15 cellular contexts compared by ENCODE assay signal in the genomic region with DNA sequence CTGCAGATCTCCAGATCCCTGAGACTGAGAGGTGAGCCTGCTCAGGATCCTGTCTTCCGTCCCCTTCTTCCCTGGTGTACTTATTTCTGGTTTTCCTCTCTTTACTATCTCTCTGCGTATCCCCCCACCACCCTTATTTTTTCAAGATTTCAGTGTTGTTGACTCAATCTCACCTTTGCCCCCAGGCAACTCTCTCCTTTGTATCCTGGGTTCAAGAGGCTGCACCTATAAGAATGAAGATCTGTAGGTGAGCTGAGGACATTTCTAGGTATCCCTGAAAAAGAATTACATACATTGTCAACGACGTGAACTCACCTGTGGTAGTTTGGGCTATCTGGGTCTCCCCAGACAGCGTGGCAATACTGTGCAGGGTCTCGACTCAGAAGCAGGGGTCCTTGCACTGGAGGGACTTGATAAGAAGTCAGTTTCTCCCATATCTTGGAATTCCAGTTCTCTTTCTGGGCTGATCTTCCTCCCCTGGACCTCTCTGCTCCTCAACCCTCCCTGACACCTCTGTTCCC. TPM values are rescaled to one million over a fixed set of nuclear protein-coding genes. Genes with fewer than 3 reads are reported as not detected.
DNase-seq lines count a peak whose midpoint lies in the region; ATAC-seq and TF ChIP-seq lines count a peak whose summit lies in the region.
"Had no signal": no experiment of that assay in that cellular context is flagged by ENCODE, and none has a peak within 500 bp of the region (broad histone marks: within the 10 kb centered on the region; RNA-seq: fewer than 3 reads in every experiment).

No MANE protein-coding gene starts in this region.

- ATAC-seq in T-helper 17 cell: no peak
- ATAC-seq in HG02870 (IDR thresholded peaks at IDR 0.05; ENCODE audit: unreplicated experiment): no peak
- no peak for ATAC-seq in right cardiac atrium
- ATAC-seq: SK-N-SH treated with all-trans-retinoic acid at 6 μM for 48 hours had no signal

- H3K27me3 Mint-ChIP-seq in T-helper 17 cell (no peaks in the 10 kb centered on the region), endothelial cell (ENCODE audit: unreplicated experiment) (peaks cover 11% of the 10 kb centered on the region), progenitor cell of endocrine pancreas (peaks cover 14% of the 10 kb centered on the region)

- H3K27me3 ChIP-seq in right cardiac atrium (ENCODE audit: control insufficient read depth, insufficient read depth): no peaks in the 10 kb centered on the region

- peaks cover 1% of the 10 kb centered on the region for H3K4me1 ChIP-seq in right cardiac atrium (ENCODE audit: control insufficient read depth, insufficient read depth, low read length)

- intact Hi-C loops in right cardiac atrium (cut with DNase I): no loop called here

- H3K27ac Mint-ChIP-seq in T-helper 17 cell: no peak overlapping the region
- no peak overlapping the region for H3K27ac Mint-ChIP-seq in endothelial cell (ENCODE audit: unreplicated experiment)
- peak overlapping the region; percentile 8 for H3K27ac Mint-ChIP-seq in progenitor cell of endocrine pancreas

- peak overlapping the region; percentile 19 for H3K4me3 Mint-ChIP-seq in T-helper 17 cell
- peak overlapping the region; percentile 31 for H3K4me3 Mint-ChIP-seq in endothelial cell (ENCODE audit: unreplicated experiment)
- no peak overlapping the region for H3K4me3 Mint-ChIP-seq in progenitor cell of endocrine pancreas (ENCODE audit: low read depth)

- DNase-seq in T-helper 17 cell (no peak), endothelial cell (ENCODE audit: low spot score) (no peak), progenitor cell of endocrine pancreas (ENCODE audit: low spot score, unreplicated experiment) (no peak), SIG-M5 treated with dmso at 0.1 percent for 504 hours (lab: John Stamatoyannopoulos, UW; ENCODE audit: unreplicated experiment) (no peak), right cardiac atrium (no peak)
- DNase-seq: ACHN, Caco-2, H9, NCI-H1417 treated with DMSO at 0.1 percent for 48 hours, NCI-H2171, NCI-H446 had no signal

- H3K27ac ChIP-seq in right cardiac atrium (ENCODE audit: low read length): no peak overlapping the region

- H3K9me3 ChIP-seq in T-helper 17 cell (ENCODE audit: control insufficient read depth, low read length, poor library complexity, severe bottlenecking) (no peaks in the 10 kb centered on the region), right cardiac atrium (ENCODE audit: control insufficient read depth, low read length) (no peaks in the 10 kb centered on the region)
- H3K9me3 ChIP-seq: Caco-2 had no signal

- 79% methylated on average over 6 of the region's 6 CpGs for WGBS in right cardiac atrium

- no peak for TF ChIP-seq CTCF in endothelial cell (IDR thresholded peaks at IDR 0.05; ENCODE audit: unreplicated experiment)
- TF ChIP-seq CTCF in progenitor cell of endocrine pancreas (IDR thresholded peaks at IDR 0.05; ENCODE audit: unreplicated experiment): no peak

- no peak overlapping the region for H3K4me3 ChIP-seq in right cardiac atrium (ENCODE audit: low read length)

- H3K36me3 Mint-ChIP-seq in T-helper 17 cell (ENCODE audit: low read depth) (peaks cover 2% of the 10 kb centered on the region), endothelial cell (ENCODE audit: low read depth, unreplicated experiment) (peaks cover 9% of the 10 kb centered on the region), progenitor cell of endocrine pancreas (ENCODE audit: insufficient read depth) (no peaks in the 10 kb centered on the region)

- H3K9me3 Mint-ChIP-seq in endothelial cell (ENCODE audit: unreplicated experiment): no peaks in the 10 kb centered on the region
- no peaks in the 10 kb centered on the region for H3K9me3 Mint-ChIP-seq in progenitor cell of endocrine pancreas (ENCODE audit: low read depth)

- H3K4me1 Mint-ChIP-seq in T-helper 17 cell (peaks cover 6% of the 10 kb centered on the region), endothelial cell (ENCODE audit: unreplicated experiment) (peaks cover 37% of the 10 kb centered on the region), progenitor cell of endocrine pancreas (ENCODE audit: low read depth) (peaks cover 12% of the 10 kb centered on the region)

RNA-seq across cellular contexts. Expression of gene CIROP, which starts 0.7 kb away (rescaled TPM):
- total RNA-seq in T-helper 17 cell: not detected
- total RNA-seq in endothelial cell (ENCODE audit: unreplicated experiment): not detected
- total RNA-seq in progenitor cell of endocrine pancreas: not detected in 2 replicates
- not detected for total RNA-seq in right cardiac atrium
- not detected for polyA plus RNA-seq in right cardiac atrium
- total RNA-seq: Caco-2, H9, HT1080, OCI-LY7 had no signal

RNA-seq across cellular contexts. Expression of gene C14orf119, which starts 8.8 kb away (rescaled TPM):
- total RNA-seq in T-helper 17 cell (10 to 100 TPM; 10.5 to 11.6 TPM), endothelial cell (ENCODE audit: unreplicated experiment) (55.2 TPM), progenitor cell of endocrine pancreas (42.2 and 45.8 TPM in 2 replicates), right cardiac atrium (10 to 100 TPM; 30.2 to 43.9 (median 41.2) TPM)
- polyA plus RNA-seq in right cardiac atrium: 27.3 TPM

RNA-seq across cellular contexts. Expression of gene ACIN1, which starts 9.2 kb away (rescaled TPM):
- 100 to 1,000 TPM; 264 to 298 TPM for total RNA-seq in T-helper 17 cell
- total RNA-seq in endothelial cell (ENCODE audit: unreplicated experiment): 226 TPM
- 439 and 458 TPM in 2 replicates for total RNA-seq in progenitor cell of endocrine pancreas
- 10 to 100 TPM; 78.9 to 87.8 (median 84.8) TPM for total RNA-seq in right cardiac atrium
- 67.1 TPM for polyA plus RNA-seq in right cardiac atrium

RNA-seq across cellular contexts. Expression of gene CEBPE, which starts 14.9 kb away (rescaled TPM):
- total RNA-seq in T-helper 17 cell (under 1 TPM in 1 of 2 donors, not detected in 1; 0.25 TPM), endothelial cell (ENCODE audit: unreplicated experiment) (not detected), progenitor cell of endocrine pancreas (not detected in 2 replicates), right cardiac atrium (not detected)
- polyA plus RNA-seq in right cardiac atrium: not detected
- total RNA-seq: Caco-2, H9, HT1080 had no signal

RNA-seq across cellular contexts. Expression of gene CDH24, which starts 46.8 kb away (rescaled TPM):
- 1 to 10 TPM; 1.6 to 1.8 TPM for total RNA-seq in T-helper 17 cell
- total RNA-seq in endothelial cell (ENCODE audit: unreplicated experiment): 13.6 TPM
- total RNA-seq in progenitor cell of endocrine pancreas: 23.7 and 25.1 TPM in 2 replicates
- total RNA-seq in right cardiac atrium: 1 to 10 TPM in 3 of 4 donors, under 1 TPM in 1; 0.95 to 2.3 (median 2.2) TPM
- 2.5 TPM for polyA plus RNA-seq in right cardiac atrium
